In genomic region chr5:1799110-1799601, GRCh38 we compare ENCODE assay signal across 8 cellular contexts. TPM values are rescaled to one million over a fixed set of nuclear protein-coding genes. Genes with fewer than 3 reads are reported as not detected.
A peak's percentile ranks its signal among the peaks of the same experiment; 100 is the strongest.
DNase-seq lines count a peak whose midpoint lies in the region; ATAC-seq, FAIRE-seq and TF ChIP-seq lines count a peak whose summit lies in the region.

No MANE protein-coding gene starts in this region.

- no peaks in the 10 kb centered on the region for H3K9me3 Mint-ChIP-seq in IgD-negative memory B cell
- H3K9me3 Mint-ChIP-seq in activated T-helper 2 cell treated with anti-CD3 and anti-CD28 coated beads, Interferon-gamma antibody, Interleukin-2, Interleukin-4, amounts not matched to agents 10 μg/mL and 5 μg/mL and 100 μg/mL, durations not matched to agents 14 hours and 24 hours and 36 hours: no peaks in the 10 kb centered on the region

- no peaks in the 10 kb centered on the region for H3K9me3 ChIP-seq in left ventricle myocardium inferior (replicated peaks)

- H3K27me3 Mint-ChIP-seq in IgD-negative memory B cell: no peaks in the 10 kb centered on the region
- no peaks in the 10 kb centered on the region for H3K27me3 Mint-ChIP-seq in activated T-helper 2 cell treated with anti-CD3 and anti-CD28 coated beads, Interferon-gamma antibody, Interleukin-2, Interleukin-4, amounts not matched to agents 10 μg/mL and 5 μg/mL and 100 μg/mL, durations not matched to agents 14 hours and 24 hours and 36 hours (ENCODE audit: low read depth)

- H3K27ac Mint-ChIP-seq in IgD-negative memory B cell: peak overlapping the region in 2 of 3 donors; percentile 94 to 97
- H3K27ac Mint-ChIP-seq in activated T-helper 2 cell treated with anti-CD3 and anti-CD28 coated beads, Interferon-gamma antibody, Interleukin-2, Interleukin-4, amounts not matched to agents 10 μg/mL and 5 μg/mL and 100 μg/mL, durations not matched to agents 14 hours and 24 hours and 36 hours: peak overlapping the region; percentile 72

- peak overlapping the region; percentile 90 to 99 (median 96) for H3K4me3 Mint-ChIP-seq in IgD-negative memory B cell
- peak overlapping the region; percentile 84 for H3K4me3 Mint-ChIP-seq in activated T-helper 2 cell treated with anti-CD3 and anti-CD28 coated beads, Interferon-gamma antibody, Interleukin-2, Interleukin-4, amounts not matched to agents 10 μg/mL and 5 μg/mL and 100 μg/mL, durations not matched to agents 14 hours and 24 hours and 36 hours (ENCODE audit: low read depth)

- H3K36me3 ChIP-seq in left ventricle myocardium inferior (peaks cover 43% of the 10 kb centered on the region), rectal smooth muscle tissue (ENCODE audit: control insufficient read depth, insufficient read depth, low read length) (peaks cover 18% of the 10 kb centered on the region)

- peak overlapping the region; percentile 75 for H3K4me3 ChIP-seq in GM08714 (ENCODE audit: low read length)
- H3K4me3 ChIP-seq in left ventricle myocardium inferior: peak overlapping the region; percentile 97
- H3K4me3 ChIP-seq in rectal smooth muscle tissue (ENCODE audit: low read length): peak overlapping the region; percentile 85

- TF ChIP-seq CTCF in left ventricle myocardium inferior (IDR thresholded peaks at IDR 0.05; ENCODE audit: borderline replicate concordance): no peak

- FAIRE-seq in H54 (lab: Jason Lieb, UNC): no peak

- peak; percentile 35 for ATAC-seq in GM21529 (IDR thresholded peaks at IDR 0.05; ENCODE audit: unreplicated experiment)

- peaks cover 9% of the 10 kb centered on the region for H3K36me3 Mint-ChIP-seq in IgD-negative memory B cell
- peaks cover 63% of the 10 kb centered on the region for H3K36me3 Mint-ChIP-seq in activated T-helper 2 cell treated with anti-CD3 and anti-CD28 coated beads, Interferon-gamma antibody, Interleukin-2, Interleukin-4, amounts not matched to agents 10 μg/mL and 5 μg/mL and 100 μg/mL, durations not matched to agents 14 hours and 24 hours and 36 hours (ENCODE audit: low read depth)

- intact Hi-C loops in activated T-helper 2 cell treated with anti-CD3 and anti-CD28 coated beads, Interferon-gamma antibody, Interleukin-2, Interleukin-4, amounts not matched to agents 10 μg/mL and 5 μg/mL and 100 μg/mL, durations not matched to agents 14 hours and 24 hours and 36 hours (cut with micrococcal nuclease): no loop called here
- intact Hi-C loops in left ventricle myocardium inferior (cut with micrococcal nuclease): no loop called here

- peaks cover 71% of the 10 kb centered on the region for H3K4me1 ChIP-seq in left ventricle myocardium inferior
- peaks cover 8% of the 10 kb centered on the region for H3K4me1 ChIP-seq in rectal smooth muscle tissue (ENCODE audit: control insufficient read depth, insufficient read depth, low read length)

- peak; percentile 39 for DNase-seq in activated T-helper 2 cell treated with anti-CD3 and anti-CD28 coated beads, Interferon-gamma antibody, Interleukin-2, Interleukin-4, amounts not matched to agents 10 μg/mL and 5 μg/mL and 100 μg/mL, durations not matched to agents 14 hours and 24 hours and 36 hours (ENCODE audit: low spot score)
- DNase-seq in left ventricle myocardium inferior (no peak), H54 (ENCODE audit: insufficient read length, low spot score) (no peak), islet precursor cell (no peak)

- H3K4me1 Mint-ChIP-seq in IgD-negative memory B cell: peaks cover 25 to 41% (median 33%) of the 10 kb centered on the region in 3 donors
- peaks cover 42% of the 10 kb centered on the region for H3K4me1 Mint-ChIP-seq in activated T-helper 2 cell treated with anti-CD3 and anti-CD28 coated beads, Interferon-gamma antibody, Interleukin-2, Interleukin-4, amounts not matched to agents 10 μg/mL and 5 μg/mL and 100 μg/mL, durations not matched to agents 14 hours and 24 hours and 36 hours (ENCODE audit: low read depth)

- H3K9ac ChIP-seq in rectal smooth muscle tissue (ENCODE audit: low read length): peak overlapping the region; percentile 43

- no peaks in the 10 kb centered on the region for H3K27me3 ChIP-seq in left ventricle myocardium inferior (ENCODE audit: low read depth)
- H3K27me3 ChIP-seq in rectal smooth muscle tissue (ENCODE audit: control insufficient read depth, insufficient read depth, low read length): no peaks in the 10 kb centered on the region

- H3K27ac ChIP-seq in left ventricle myocardium inferior (replicated peaks): peak overlapping the region; percentile 95
- H3K27ac ChIP-seq in rectal smooth muscle tissue (ENCODE audit: low read depth, low read length): peak overlapping the region; percentile 47

- no peak for TF ChIP-seq POLR2A in H54 (IDR thresholded peaks at IDR 0.05; ENCODE audit: low read depth, low read length)

RNA-seq across cellular contexts. Expression of gene MRPL36, which starts 0.5 kb away (rescaled TPM):
- 66.9 TPM for polyA plus RNA-seq in IgD-negative memory B cell
- 96.1 and 96.4 TPM in 2 replicates for total RNA-seq in activated T-helper 2 cell treated with anti-CD3 and anti-CD28 coated beads, Interferon-gamma antibody, Interleukin-2, Interleukin-4, amounts not matched to agents 10 μg/mL and 5 μg/mL and 100 μg/mL, durations not matched to agents 14 hours and 24 hours and 36 hours
- 57.4 TPM for total RNA-seq in left ventricle myocardium inferior

RNA-seq across cellular contexts. Expression of gene NDUFS6, which starts 2.1 kb away (rescaled TPM):
- polyA plus RNA-seq in IgD-negative memory B cell: 66.5 TPM
- total RNA-seq in activated T-helper 2 cell treated with anti-CD3 and anti-CD28 coated beads, Interferon-gamma antibody, Interleukin-2, Interleukin-4, amounts not matched to agents 10 μg/mL and 5 μg/mL and 100 μg/mL, durations not matched to agents 14 hours and 24 hours and 36 hours: 31.6 and 39.9 TPM in 2 replicates
- 122 TPM for total RNA-seq in left ventricle myocardium inferior
